1 cellular context compared by ENCODE assay signal in genomic region chr10:15244635-15245197, GRCh38.
TF ChIP-seq lines count a peak whose summit lies in the region.

No MANE protein-coding gene starts in this region.

TF ChIP-seq in K562, 482 proteins besides CTCF, POLR2A, EP300 and RAD21 (continued from another document and continues in another):
- TF ChIP-seq ARID3A (IDR thresholded peaks at IDR 0.05; ENCODE audit: borderline replicate concordance, low read depth, low read length) (peak; percentile 58; the same call in 1 of the 2 replicates), DMBX1 (CRISPR knock-in tag; IDR thresholded peaks at IDR 0.05; ENCODE audit: borderline replicate concordance) (peak; percentile 50; the same call in 1 of the 2 replicates), CREBBP (IDR thresholded peaks at IDR 0.05; ENCODE audit: low read depth, low read length) (no peak), BHLHE40 (IDR thresholded peaks at IDR 0.05; ENCODE audit: low read length) (peak; percentile 80), NFYB (IDR thresholded peaks at IDR 0.05; ENCODE audit: extremely low read depth, insufficient read length) (no peak), AFF1 (IDR thresholded peaks at IDR 0.05; ENCODE audit: low read depth in 1 of 2, partially characterized antibody in 2 of 2) (no peak), CBFB (CRISPR knock-in tag; IDR thresholded peaks at IDR 0.05) (no peak), TRIM28 (IDR thresholded peaks at IDR 0.05) (no peak), U2AF2 (optimal IDR thresholded peaks at IDR 0.05; ENCODE audit: low read depth, low read length) (no peak), MLLT1 (IDR thresholded peaks at IDR 0.05) (peak in 1 of 2 experiments; percentile 87; a peak in 2 of 4 replicates), ZNF165 (CRISPR knock-in tag; IDR thresholded peaks at IDR 0.05; ENCODE audit: borderline replicate concordance) (no peak), TOE1 (IDR thresholded peaks at IDR 0.05; ENCODE audit: borderline replicate concordance) (no peak), TOE1 (CRISPR knock-in tag; IDR thresholded peaks at IDR 0.05; ENCODE audit: borderline replicate concordance, low read depth) (no peak), ZBTB12 (CRISPR knock-in tag; IDR thresholded peaks at IDR 0.05) (no peak), CBX1 (IDR thresholded peaks at IDR 0.05; ENCODE audit: low read depth) (no peak), ELF4 (CRISPR knock-in tag; IDR thresholded peaks at IDR 0.05) (0 out of 2 replicates have a peak, but pooled peaks have one; percentile 22), RBBP5 (IDR thresholded peaks at IDR 0.05; ENCODE audit: borderline replicate concordance, insufficient read depth, low read length, poor library complexity, severe bottlenecking) (peak; percentile 35), SMAD3 (CRISPR knock-in tag; conservative IDR thresholded peaks at IDR 0.05) (no peak), RERE (CRISPR knock-in tag; IDR thresholded peaks at IDR 0.05; ENCODE audit: borderline replicate concordance) (no peak), ZBED1 (IDR thresholded peaks at IDR 0.05) (no peak), TAF9B (IDR thresholded peaks at IDR 0.05; ENCODE audit: partially characterized antibody) (no peak), TEAD1 (CRISPR knock-in tag; IDR thresholded peaks at IDR 0.05) (peak; percentile 33 to 77; a peak in 2 of 4 replicates), FOXJ3 (CRISPR knock-in tag; IDR thresholded peaks at IDR 0.05) (no peak), ZNF830 (CRISPR knock-in tag; IDR thresholded peaks at IDR 0.05) (no peak), MEIS2 (IDR thresholded peaks at IDR 0.05; ENCODE audit: partially characterized antibody) (peak; percentile 95), ZFP30 (CRISPR knock-in tag; IDR thresholded peaks at IDR 0.05; ENCODE audit: borderline replicate concordance) (no peak), AFF4 (CRISPR knock-in tag; IDR thresholded peaks at IDR 0.05) (no peak), TEAD4 (IDR thresholded peaks at IDR 0.05; ENCODE audit: low read length) (peak; percentile 75; the same call in 1 of the 2 replicates), TEAD4 (CRISPR knock-in tag; IDR thresholded peaks at IDR 0.05; ENCODE audit: borderline replicate concordance) (no peak), KLF16 (IDR thresholded peaks at IDR 0.05) (peak; percentile 63; the same call in 1 of the 2 replicates), ZNF23 (CRISPR knock-in tag; IDR thresholded peaks at IDR 0.05) (no peak), PATZ1 (CRISPR knock-in tag; IDR thresholded peaks at IDR 0.05; ENCODE audit: borderline replicate concordance) (no peak), RCOR1 (IDR thresholded peaks at IDR 0.05; ENCODE audit: borderline replicate concordance in 1 of 2, low read depth in 2 of 2, low read length in 2 of 2) (peak in 1 of 2 experiments; percentile 28; a peak in 1 of 4 replicates), HMBOX1 (IDR thresholded peaks at IDR 0.05) (no peak), ZBTB8A (IDR thresholded peaks at IDR 0.05; ENCODE audit: partially characterized antibody) (no peak), SMARCA4 (IDR thresholded peaks at IDR 0.05) (peak; percentile 83; the same call in 1 of the 2 replicates), CBFA2T2 (conservative IDR thresholded peaks at IDR 0.05) (peak; percentile 78)
